In the genomic region with DNA sequence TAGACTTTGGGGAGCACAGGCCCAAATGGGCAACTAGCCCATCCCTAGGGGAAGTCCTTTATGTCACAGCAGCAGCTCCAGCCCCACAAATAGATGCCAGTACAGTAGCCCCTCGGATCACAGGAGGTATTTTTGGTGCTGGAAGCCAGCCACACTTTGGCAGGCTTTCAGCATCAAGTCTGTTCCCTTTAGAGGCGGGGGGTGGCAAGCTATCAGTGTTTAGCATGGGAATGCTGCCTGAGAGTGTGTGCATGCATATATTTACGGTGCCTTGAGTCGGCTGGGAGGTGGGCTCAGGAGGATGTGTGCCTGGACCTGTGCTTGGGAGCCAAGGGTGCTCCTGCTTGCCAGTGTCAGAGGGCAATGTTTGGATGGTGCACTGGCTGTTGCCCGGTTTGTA, we compare ENCODE assay signal across 21 cellular contexts.
"Had no signal": no experiment of that assay in that cellular context is flagged by ENCODE, and none has a peak within 500 bp of the region (broad histone marks: within the 10 kb centered on the region; RNA-seq: fewer than 3 reads in every experiment).

No MANE protein-coding gene starts in this region.

- H3K9me3 ChIP-seq: adrenal gland had no signal

- H3K27ac Mint-ChIP-seq: activated CD8-positive, alpha-beta T cell treated with anti-CD3 and anti-CD28 coated beads, Interleukin-2, amount 10 ng/mL, durations not matched to agents 7 days and 5 days; activated naive CD8-positive, alpha-beta T cell treated with anti-CD3 and anti-CD28 coated beads, Interleukin-2, amount 10 ng/mL, durations not matched to agents 7 days and 5 days; T-helper 1 cell treated with Interleukin-12 subunit alpha and Interleukin-12 subunit beta and Interleukin-4 antibody, amounts not matched to agents 30 μg/mL and 1 μg/mL, for 36 hours had no signal

- H3K4me3 ChIP-seq: adrenal gland had no signal

- H3K36me3 ChIP-seq: adrenal gland had no signal

- H3K27ac ChIP-seq: adrenal gland had no signal

- H3K27me3 ChIP-seq: adrenal gland had no signal

- H3K36me3 Mint-ChIP-seq: activated naive CD8-positive, alpha-beta T cell treated with anti-CD3 and anti-CD28 coated beads, Interleukin-2, amount 10 ng/mL, durations not matched to agents 7 days and 5 days had no signal

- H3K4me3 Mint-ChIP-seq: activated CD8-positive, alpha-beta T cell treated with anti-CD3 and anti-CD28 coated beads, Interleukin-2, amount 10 ng/mL, durations not matched to agents 7 days and 5 days; activated naive CD8-positive, alpha-beta T cell treated with anti-CD3 and anti-CD28 coated beads, Interleukin-2, amount 10 ng/mL, durations not matched to agents 7 days and 5 days; T-helper 1 cell treated with Interleukin-12 subunit alpha and Interleukin-12 subunit beta and Interleukin-4 antibody, amounts not matched to agents 30 μg/mL and 1 μg/mL, for 36 hours had no signal

- DNase-seq: activated CD4-positive, alpha-beta T cell treated with anti-CD3 and anti-CD28 coated beads for 4 hours; activated CD4-positive, alpha-beta T cell treated with anti-CD3 and anti-CD28 coated beads, Interleukin-2, amount 50 U/mL, for 4 hours; activated CD8-positive, alpha-beta memory T cell treated with anti-CD3 and anti-CD28 coated beads, Interleukin-2, amount 50 U/mL, for 48 hours; activated CD8-positive, alpha-beta T cell treated with anti-CD3 and anti-CD28 coated beads, Interleukin-2, amount 10 ng/mL, durations not matched to agents 7 days and 5 days; activated naive CD4-positive, alpha-beta T cell treated with anti-CD3 and anti-CD28 coated beads, Interleukin-2, amount 50 U/mL, for 16 hours; activated naive CD8-positive, alpha-beta T cell treated with anti-CD3 and anti-CD28 coated beads, Interleukin-2, amount 10 ng/mL, durations not matched to agents 7 days and 5 days; activated T-cell treated with anti-CD3 and anti-CD28 coated beads, Interleukin-2, amount 50 U/mL, for 1 hour; adrenal gland; Kasumi-1; KBM-7; NCI-H1105 treated with DMSO at 0.1 percent for 48 hours; NCI-H1436 treated with DMSO at 0.1 percent for 48 hours; NCI-H2029; NCI-H2107; NCI-H2171 treated with DMSO at 0.1 percent for 48 hours; NCI-H226; NCI-H510A; NCI-H69; PC-3; SHP77 treated with DMSO at 0.1 percent for 48 hours had no signal

- H3K9me3 Mint-ChIP-seq: activated naive CD8-positive, alpha-beta T cell treated with anti-CD3 and anti-CD28 coated beads, Interleukin-2, amount 10 ng/mL, durations not matched to agents 7 days and 5 days; T-helper 1 cell treated with Interleukin-12 subunit alpha and Interleukin-12 subunit beta and Interleukin-4 antibody, amounts not matched to agents 30 μg/mL and 1 μg/mL, for 36 hours had no signal
